In the genomic region with DNA sequence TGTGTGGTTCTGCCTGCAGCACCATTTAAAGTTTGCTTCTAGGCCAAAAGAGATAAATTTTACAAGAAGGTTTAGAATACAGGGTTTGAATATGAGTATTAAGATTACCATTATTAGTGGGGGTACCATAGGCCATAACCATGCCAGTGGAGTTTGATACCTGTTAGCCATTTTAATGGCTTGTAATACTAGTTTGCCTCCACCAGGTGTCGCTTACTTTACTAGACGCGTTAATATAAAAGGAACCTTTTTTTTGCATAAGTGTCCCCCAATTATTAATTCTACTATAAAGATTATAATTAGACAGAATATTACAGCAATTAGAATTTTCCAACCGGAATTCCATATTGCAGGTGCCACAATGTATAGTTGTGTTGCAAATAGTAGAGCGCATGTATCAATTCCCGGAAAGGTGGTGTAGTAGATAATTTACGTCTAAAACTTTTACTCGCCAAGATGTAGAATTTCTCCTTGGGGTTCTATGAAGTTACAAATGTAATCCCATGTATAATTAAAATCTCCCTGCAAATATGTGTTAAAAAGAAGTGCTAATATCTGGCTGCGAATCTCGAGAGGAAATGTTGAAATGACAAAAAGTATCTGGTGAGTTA, we compare ENCODE assay signal across 9 cellular contexts. TPM values are rescaled to one million over a fixed set of nuclear protein-coding genes. Genes with fewer than 3 reads are reported as not detected.
DNase-seq lines count a peak whose midpoint lies in the region; ATAC-seq, FAIRE-seq and TF ChIP-seq lines count a peak whose summit lies in the region.
"Had no signal": no experiment of that assay in that cellular context is flagged by ENCODE, and none has a peak within 500 bp of the region (broad histone marks: within the 10 kb centered on the region; RNA-seq: fewer than 3 reads in every experiment).

No MANE protein-coding gene starts in this region.

- TF ChIP-seq POLR2A in NB4 (IDR thresholded peaks at IDR 0.05; ENCODE audit: extremely low read depth, insufficient read length) = no peak

- FAIRE-seq in pancreas (lab: Jason Lieb, UNC) = no peak

- no peak overlapping the region for H3K4me3 ChIP-seq in NB4 (ENCODE audit: low read depth, low read length)
- no peak overlapping the region for H3K4me3 ChIP-seq in choroid plexus epithelial cell (ENCODE audit: low read depth, low read length)
- no peak overlapping the region for H3K4me3 ChIP-seq in pancreas
- H3K4me3 ChIP-seq: BLaER1 treated with 17β-estradiol and CSF1 and Interleukin-3, amounts not matched to agents 10 nM and 100 nM had no signal

- 61 to 69% methylated on average over 10 of the region's 10 CpGs for WGBS in pancreas, 2 donors

- DNase-seq in NCI-H2196 (lab: John Stamatoyannopoulos, UW; ENCODE audit: unreplicated experiment) = peak; percentile 7
- DNase-seq in NCI-H2196 treated with DMSO at 0.1 percent for 48 hours (lab: John Stamatoyannopoulos, UW; ENCODE audit: unreplicated experiment) = no peak
- peak; percentile 45 for DNase-seq in NB4 (ENCODE audit: low read depth)
- peak; percentile 8 for DNase-seq in choroid plexus epithelial cell (ENCODE audit: low read depth)
- no peak for DNase-seq in pancreas
- no peak for DNase-seq in activated CD8-positive, alpha-beta memory T cell treated with anti-CD3 and anti-CD28 coated beads, Interleukin-2, amount 50 U/mL, for 48 hours
- no peak for DNase-seq in islet precursor cell
- no peak for DNase-seq in putamen (ENCODE audit: low spot score)

- H3K4me1 ChIP-seq in pancreas = no peaks in the 10 kb centered on the region

- intact Hi-C loops in pancreas (cut with DNase I) = no loop called here

- no peak overlapping the region for H3K27ac ChIP-seq in pancreas
- H3K27ac ChIP-seq: BLaER1 treated with 17β-estradiol and CSF1 and Interleukin-3, amounts not matched to agents 10 nM and 100 nM had no signal

- H3K27me3 ChIP-seq in pancreas = no peaks in the 10 kb centered on the region
- H3K27me3 ChIP-seq: BLaER1 treated with 17β-estradiol and CSF1 and Interleukin-3, amounts not matched to agents 10 nM and 100 nM had no signal

- no peaks in the 10 kb centered on the region for H3K9me3 ChIP-seq in pancreas

- H3K36me3 ChIP-seq in pancreas = no peaks in the 10 kb centered on the region
- H3K36me3 ChIP-seq: BLaER1 treated with 17β-estradiol and CSF1 and Interleukin-3, amounts not matched to agents 10 nM and 100 nM had no signal

- TF ChIP-seq CTCF in NB4 (IDR thresholded peaks at IDR 0.05; ENCODE audit: low read depth, low read length) (peak; percentile 60), choroid plexus epithelial cell (conservative IDR thresholded peaks at IDR 0.05; ENCODE audit: low read depth, low read length) (peak; percentile 37), pancreas (IDR thresholded peaks at IDR 0.05) (peak; percentile 17 to 36 (median 28))

- ATAC-seq in pancreas = no peak

RNA-seq across cellular contexts. Expression of gene MS4A6E, which starts 16.1 kb away (rescaled TPM):
- total RNA-seq in pancreas = not detected
- not detected for polyA plus RNA-seq in pancreas

RNA-seq across cellular contexts. Expression of gene MS4A7, which starts 35.1 kb away (rescaled TPM):
- total RNA-seq in pancreas = 10 to 100 TPM in 3 of 6 donors, 1 to 10 TPM in 3; 1.4 to 26.2 (median 7.3) TPM
- 1 to 10 TPM; 1.9 to 2.2 TPM for polyA plus RNA-seq in pancreas

RNA-seq across cellular contexts. Expression of gene MS4A14, which starts 53.1 kb away (rescaled TPM):
- total RNA-seq in pancreas = 1 to 10 TPM in 1 of 6 donors, under 1 TPM in 5; 0.04 to 1.8 (median 0.31) TPM
- under 1 TPM; 0.19 to 0.30 TPM for polyA plus RNA-seq in pancreas

Comparison
In these comparisons a context has a peak if more than half of its experiments do, and no peak if none do; other contexts are left out.
1. DNase-seq: peak in NCI-H2196 (single experiment), NB4 (single experiment) and choroid plexus epithelial cell (single experiment); none in NCI-H2196 treated with DMSO at 0.1 percent for 48 hours (single experiment), pancreas (0 of 6), activated CD8-positive, alpha-beta memory T cell treated with anti-CD3 and anti-CD28 coated beads, Interleukin-2, amount 50 U/mL, for 48 hours (single experiment), islet precursor cell (single experiment) and putamen (single experiment).
2. Peak in every context shown above with its lines, with median percentiles within 50 percentile points of each other: CTCF ChIP-seq.